In genomic region chr1:30714536-30715090, GRCh38 we compare ENCODE assay signal across 30 cellular contexts. TPM values are rescaled to one million over a fixed set of nuclear protein-coding genes. Genes with fewer than 3 reads are reported as not detected.
"Had no signal": no experiment of that assay in that cellular context is flagged by ENCODE, and none has a peak within 500 bp of the region (broad histone marks: within the 10 kb centered on the region; RNA-seq: fewer than 3 reads in every experiment).

No MANE protein-coding gene starts in this region.

- H3K4me1 ChIP-seq: uterus had no signal

- H3K9me3 ChIP-seq: colonic mucosa, prostate gland, suprapubic skin had no signal

- H3K27ac Mint-ChIP-seq: dendritic cell treated with granulocyte-macrophage colony-stimulating factor and Interleukin-4, amounts not matched to agents 40 ng/mL and 50 ng/mL, for 4 days; endodermal cell; memory B cell; natural killer cell treated with Interleukin-12 subunit alpha and Interleukin-12 subunit beta and Interleukin-15 and Interleukin-18, amount 100 ng/mL, for 72 hours; stimulated activated naive CD8-positive, alpha-beta T cell treated with anti-CD3 and anti-CD28 coated beads, Interleukin-15, amount 100 ng/mL, for 72 hours had no signal

- H3K4me3 Mint-ChIP-seq: dendritic cell treated with granulocyte-macrophage colony-stimulating factor and Interleukin-4, amounts not matched to agents 40 ng/mL and 50 ng/mL, for 4 days; endodermal cell; immature natural killer cell; memory B cell; natural killer cell treated with Interleukin-12 subunit alpha and Interleukin-12 subunit beta and Interleukin-15 and Interleukin-18, amount 100 ng/mL, for 72 hours; neural crest cell; stimulated activated naive CD8-positive, alpha-beta T cell treated with anti-CD3 and anti-CD28 coated beads, Interleukin-15, amount 100 ng/mL, for 72 hours had no signal

- H3K27me3 ChIP-seq: colonic mucosa, esophagus muscularis mucosa, heart right ventricle, right atrium auricular region, suprapubic skin, transverse colon, upper lobe of right lung, uterus had no signal

- H3K4me3 ChIP-seq: colonic mucosa, esophagus muscularis mucosa, heart right ventricle, lower lobe of right lung, prostate gland, right atrium auricular region, smooth muscle cell, suprapubic skin, transverse colon, upper lobe of right lung, uterus had no signal

- H3K36me3 Mint-ChIP-seq: immature natural killer cell; memory B cell; natural killer cell treated with Interleukin-12 subunit alpha and Interleukin-12 subunit beta and Interleukin-15 and Interleukin-18, amount 100 ng/mL, for 72 hours had no signal

- H3K4me1 Mint-ChIP-seq: endodermal cell had no signal

- H3K36me3 ChIP-seq: colonic mucosa, esophagus muscularis mucosa, heart right ventricle, lower lobe of right lung, prostate gland, right atrium auricular region, suprapubic skin, transverse colon, upper lobe of right lung, uterus had no signal

- H3K9me3 Mint-ChIP-seq: immature natural killer cell; memory B cell; natural killer cell treated with Interleukin-12 subunit alpha and Interleukin-12 subunit beta and Interleukin-15 and Interleukin-18, amount 100 ng/mL, for 72 hours had no signal

- H3K4me2 ChIP-seq: smooth muscle cell had no signal

- H3K27ac ChIP-seq: colonic mucosa, esophagus muscularis mucosa, heart right ventricle, lower lobe of right lung, prostate gland, right atrium auricular region, suprapubic skin, transverse colon, upper lobe of right lung had no signal

- H3K27me3 Mint-ChIP-seq: stimulated activated naive CD8-positive, alpha-beta T cell treated with anti-CD3 and anti-CD28 coated beads, Interleukin-15, amount 100 ng/mL, for 72 hours had no signal

- DNase-seq: effector CD8-positive, alpha-beta T cell; endodermal cell; foreskin melanocyte; heart right ventricle; immature natural killer cell; islet precursor cell; left ventricle myocardium superior; lower lobe of right lung; naive B cell; stimulated activated CD4-positive, alpha-beta T cell treated with anti-CD3 and anti-CD28 coated beads, Interleukin-12 subunit alpha, Interleukin-12 subunit beta, amount 100 ng/mL, for 4 hours; stimulated activated CD4-positive, alpha-beta T cell treated with anti-CD3 and anti-CD28 coated beads, Interleukin-1b, Interleukin-23, amount 100 ng/mL, for 48 hours; stimulated activated naive CD4-positive, alpha-beta T cell; stimulated activated naive CD8-positive, alpha-beta T cell treated with anti-CD3 and anti-CD28 coated beads, Interleukin-15, amount 100 ng/mL, for 72 hours; transverse colon; upper lobe of right lung; uterus had no signal

- ATAC-seq: heart right ventricle; left ventricle myocardium superior; lower lobe of right lung; natural killer cell treated with Interleukin-12 subunit alpha and Interleukin-12 subunit beta and Interleukin-15 and Interleukin-18, amount 100 ng/mL, for 72 hours; sciatic nerve; stimulated activated naive CD8-positive, alpha-beta T cell treated with anti-CD3 and anti-CD28 coated beads, Interleukin-15, amount 100 ng/mL, for 72 hours; upper lobe of right lung had no signal

RNA-seq across cellular contexts. Expression of gene MATN1, which starts 8.8 kb away (rescaled TPM):
- total RNA-seq: colonic mucosa, endodermal cell, epithelial cell of proximal tubule, esophagus muscularis mucosa, fibroblast of lung, heart right ventricle, left ventricle myocardium superior, lower lobe of right lung, right atrium auricular region, transverse colon, upper lobe of right lung had no signal
- polyA plus RNA-seq: fibroblast of lung, heart right ventricle, immature natural killer cell had no signal

RNA-seq across cellular contexts. Expression of gene LAPTM5, which starts 43.0 kb away (rescaled TPM):
- total RNA-seq: endodermal cell, osteocyte had no signal
